Comparison of ENCODE assay signal across 16 cellular contexts in genomic region chr1:42219627-42220026, GRCh38. TPM values are rescaled to one million over a fixed set of nuclear protein-coding genes. Genes with fewer than 3 reads are reported as not detected.
DNase-seq lines count a peak whose midpoint lies in the region; ATAC-seq and TF ChIP-seq lines count a peak whose summit lies in the region.
"Had no signal": no experiment of that assay in that cellular context is flagged by ENCODE, and none has a peak within 500 bp of the region (broad histone marks: within the 10 kb centered on the region; RNA-seq: fewer than 3 reads in every experiment).

No MANE protein-coding gene starts in this region.

- no peak overlapping the region for H3K4me2 ChIP-seq in GM23338
- peak overlapping the region; percentile 3 for H3K4me2 ChIP-seq in neural progenitor cell
- H3K4me2 ChIP-seq: A549, BLaER1, KMS-11 had no signal

- TF ChIP-seq CTCF in CD8-positive, alpha-beta T cell (IDR thresholded peaks at IDR 0.05): no peak
- TF ChIP-seq CTCF in GM23338 (conservative IDR thresholded peaks at IDR 0.05; ENCODE audit: low read depth in 2 of 2) (no peak), WTC11 (IDR thresholded peaks at IDR 0.05) (no peak), neural progenitor cell (IDR thresholded peaks at IDR 0.05) (no peak)

- no peaks in the 10 kb centered on the region for H3F3A ChIP-seq in GM23338 (replicated peaks; ENCODE audit: low read depth)
- H3F3A ChIP-seq in neural progenitor cell (ENCODE audit: low read depth): no peaks in the 10 kb centered on the region

- DNase-seq in CD8-positive, alpha-beta T cell: no peak
- DNase-seq in GM23338 (ENCODE audit: low spot score): no peak
- no peak for DNase-seq in WTC11 (ENCODE audit: low spot score)
- no peak for DNase-seq in neural progenitor cell (ENCODE audit: low spot score)
- DNase-seq in H7: no peak
- no peak for DNase-seq in NCI-H146 (lab: John Stamatoyannopoulos, UW)
- no peak for DNase-seq in cardiac septum (ENCODE audit: low spot score)
- DNase-seq: DMS153, DMS79, GDM1, GM23248, H9 had no signal

- peaks cover 79% of the 10 kb centered on the region for H3K79me2 ChIP-seq in GM23338 (replicated peaks; ENCODE audit: insufficient read depth)
- peaks cover 83% of the 10 kb centered on the region for H3K79me2 ChIP-seq in neural progenitor cell (ENCODE audit: low read depth)

- H2AFZ ChIP-seq in GM23338 (no peak overlapping the region), neural progenitor cell (replicated peaks) (no peak overlapping the region)
- H2AFZ ChIP-seq: GM23248 had no signal

- POLR2A ChIA-PET in CD8-positive, alpha-beta T cell (lab: Charles Lee): no interaction called here
- POLR2A ChIA-PET in WTC11 (lab: Charles Lee): no interaction called here

- no peak for ATAC-seq in CD8-positive, alpha-beta T cell
- ATAC-seq in GM23338 (peak; percentile 76), WTC11 (peak; percentile 60)
- ATAC-seq: A549 had no signal

- no peaks in the 10 kb centered on the region for H3K27me3 ChIP-seq in CD8-positive, alpha-beta T cell (ENCODE audit: insufficient read depth, low read length)
- H3K27me3 ChIP-seq in GM23338 (ENCODE audit: insufficient read depth) (no peaks in the 10 kb centered on the region), neural progenitor cell (no peaks in the 10 kb centered on the region), H7 (ENCODE audit: control insufficient read depth, insufficient read depth, low read length) (no peaks in the 10 kb centered on the region)
- H3K27me3 ChIP-seq: BLaER1 had no signal

- peaks cover 44% of the 10 kb centered on the region for H3K4me1 Mint-ChIP-seq in CD8-positive, alpha-beta T cell (ENCODE audit: low read depth)
- H3K4me1 Mint-ChIP-seq in GM23338 (peaks cover 17% of the 10 kb centered on the region), WTC11 (peaks cover 36% of the 10 kb centered on the region), neural progenitor cell (peaks cover 6% of the 10 kb centered on the region)

- H3K4me3 ChIP-seq in CD8-positive, alpha-beta T cell (ENCODE audit: low read depth, low read length): no peak overlapping the region
- no peak overlapping the region for H3K4me3 ChIP-seq in GM23338
- H3K4me3 ChIP-seq in neural progenitor cell: no peak overlapping the region
- no peak overlapping the region for H3K4me3 ChIP-seq in H7 (ENCODE audit: insufficient read depth, low read depth, low read length)
- H3K4me3 ChIP-seq: A549, BLaER1, GM23248 had no signal

- no peaks in the 10 kb centered on the region for H3K9me2 ChIP-seq in GM23338 (ENCODE audit: insufficient read depth)

- no peaks in the 10 kb centered on the region for H3K27me3 Mint-ChIP-seq in CD8-positive, alpha-beta T cell (ENCODE audit: low read depth)
- H3K27me3 Mint-ChIP-seq in GM23338 (ENCODE audit: insufficient read depth, low read depth, poor library complexity) (no peaks in the 10 kb centered on the region), WTC11 (ENCODE audit: low read depth) (no peaks in the 10 kb centered on the region), neural progenitor cell (ENCODE audit: insufficient read depth, low read depth) (no peaks in the 10 kb centered on the region)

- no peaks in the 10 kb centered on the region for H3K36me3 ChIP-seq in CD8-positive, alpha-beta T cell (ENCODE audit: insufficient read depth, low read length)
- H3K36me3 ChIP-seq in GM23338 (ENCODE audit: insufficient read depth) (no peaks in the 10 kb centered on the region), neural progenitor cell (no peaks in the 10 kb centered on the region), H7 (replicated peaks; ENCODE audit: control insufficient read depth, insufficient read depth, low read length) (no peaks in the 10 kb centered on the region)

- peak overlapping the region; percentile 53 for H3K27ac Mint-ChIP-seq in CD8-positive, alpha-beta T cell
- H3K27ac Mint-ChIP-seq in GM23338 (no peak overlapping the region), WTC11 (peak overlapping the region; percentile 38), neural progenitor cell (peak overlapping the region; percentile 14)

- H3K27ac ChIP-seq in CD8-positive, alpha-beta T cell (ENCODE audit: low read depth, low read length): no peak overlapping the region
- H3K27ac ChIP-seq in GM23338 (ENCODE audit: low read depth): no peak overlapping the region
- H3K27ac ChIP-seq in neural progenitor cell: no peak overlapping the region
- H3K27ac ChIP-seq: A549, BLaER1, GM23248, KMS-11 had no signal

- H3K4me3 Mint-ChIP-seq in CD8-positive, alpha-beta T cell: no peak overlapping the region
- H3K4me3 Mint-ChIP-seq in GM23338 (no peak overlapping the region), WTC11 (no peak overlapping the region), neural progenitor cell (no peak overlapping the region)
- H3K4me3 Mint-ChIP-seq: H9 had no signal

- no peak overlapping the region for H3K9ac ChIP-seq in neural progenitor cell
- H3K9ac ChIP-seq: BLaER1, GM23248, KMS-11 had no signal

- H4K20me1 ChIP-seq in GM23338 (replicated peaks; ENCODE audit: insufficient read depth): peaks cover 11% of the 10 kb centered on the region; the same call in 1 of the 2 replicates
- H4K20me1 ChIP-seq in neural progenitor cell (ENCODE audit: low read depth): peaks cover 15% of the 10 kb centered on the region

- peaks cover 5% of the 10 kb centered on the region for H3K9me3 Mint-ChIP-seq in CD8-positive, alpha-beta T cell
- H3K9me3 Mint-ChIP-seq in GM23338 (no peaks in the 10 kb centered on the region; the same call in 2 of the 3 replicates), WTC11 (0 out of 2 replicates have a peak, but pooled peaks cover 3% of the 10 kb centered on the region), neural progenitor cell (no peaks in the 10 kb centered on the region)

- no peaks in the 10 kb centered on the region for H3K4me1 ChIP-seq in CD8-positive, alpha-beta T cell (ENCODE audit: insufficient read depth, low read length)
- H3K4me1 ChIP-seq in GM23338 (ENCODE audit: insufficient read depth): 0 out of 2 replicates have a peak, but pooled peaks cover 6% of the 10 kb centered on the region
- H3K4me1 ChIP-seq in neural progenitor cell: peaks cover 27% of the 10 kb centered on the region
- H3K4me1 ChIP-seq: BLaER1 had no signal

- peaks cover 56% of the 10 kb centered on the region for H3K36me3 Mint-ChIP-seq in CD8-positive, alpha-beta T cell
- peaks cover 8% of the 10 kb centered on the region; the same call in 2 of the 3 replicates for H3K36me3 Mint-ChIP-seq in GM23338 (ENCODE audit: low read depth)
- no peaks in the 10 kb centered on the region for H3K36me3 Mint-ChIP-seq in WTC11
- peaks cover 24% of the 10 kb centered on the region for H3K36me3 Mint-ChIP-seq in neural progenitor cell

- H3K9me3 ChIP-seq in CD8-positive, alpha-beta T cell (ENCODE audit: low read length): no peaks in the 10 kb centered on the region
- no peaks in the 10 kb centered on the region for H3K9me3 ChIP-seq in neural progenitor cell (ENCODE audit: low read depth)
- H3K9me3 ChIP-seq: A549 had no signal

- intact Hi-C loops in CD8-positive, alpha-beta T cell (cut with DNase I, micrococcal nuclease): no loop called here
- intact Hi-C loops in cardiac septum (cut with DNase I): no loop called here

- CTCF ChIA-PET in CD8-positive, alpha-beta T cell (lab: Charles Lee): no interaction called here
- CTCF ChIA-PET in WTC11 (lab: Charles Lee): no interaction called here

TF ChIP-seq in GM23338, 12 proteins besides CTCF, POLR2A, EP300 and RAD21 (continues in another document):
- TF ChIP-seq JUNB (IDR thresholded peaks at IDR 0.05; ENCODE audit: unreplicated experiment): no peak
- TF ChIP-seq ETS1 (IDR thresholded peaks at IDR 0.05): no peak
- no peak for TF ChIP-seq ZNF114 (CRISPR knock-in tag; IDR thresholded peaks at IDR 0.05)
- TF ChIP-seq CREB1 (CRISPR knock-in tag; IDR thresholded peaks at IDR 0.05; ENCODE audit: low read depth): no peak
- no peak for TF ChIP-seq POLR2AphosphoS5 (IDR thresholded peaks at IDR 0.05; ENCODE audit: low read depth)

TF ChIP-seq in WTC11, 78 proteins besides CTCF, POLR2A, EP300 and RAD21 (continues in another document):
- no peak for TF ChIP-seq ZSCAN18 (CRISPR knock-in tag; IDR thresholded peaks at IDR 0.05)

RNA-seq across cellular contexts. Expression of gene GUCA2A, which starts 55.1 kb away (rescaled TPM):
- total RNA-seq in CD8-positive, alpha-beta T cell: not detected
- total RNA-seq in GM23338 (2014; rRNA removed; shearing (Covaris generic)): not detected in 2 replicates
- polyA plus RNA-seq in GM23338 (2016; fragmentation: Nextera tagmentation; extraction: Ambion mirVana): not detected in 2 replicates
- total RNA-seq in WTC11 (2021) (not detected in 3 replicates), neural progenitor cell (ENCODE audit: low replicate concordance) (not detected in 2 replicates), cardiac septum (not detected)
- not detected in 2 replicates for total RNA-seq in H7 (2014; rRNA removed; shearing (Covaris generic))
- total RNA-seq: Daoy, GM23248, H9 had no signal
- polyA plus RNA-seq: A549, GM23248 had no signal
